17 cellular contexts compared by ENCODE assay signal in genomic region chr15:44566176-44566575, GRCh38.
"Had no signal": no experiment of that assay in that cellular context is flagged by ENCODE, and none has a peak within 500 bp of the region (broad histone marks: within the 10 kb centered on the region; RNA-seq: fewer than 3 reads in every experiment).

No MANE protein-coding gene starts in this region.

- H3K4me3 ChIP-seq: esophagus squamous epithelium, gastroesophageal sphincter, mucosa of descending colon, right atrium auricular region, testis, tibial nerve, upper lobe of right lung had no signal

- H3K27ac ChIP-seq: esophagus squamous epithelium, gastroesophageal sphincter, neutrophil, right atrium auricular region, testis, tibial nerve, upper lobe of right lung had no signal

- FAIRE-seq: small intestine had no signal

- ATAC-seq: gastroesophageal sphincter; mucosa of descending colon; naive thymus-derived CD8-positive, alpha-beta T cell; upper lobe of right lung had no signal

- H3K4me1 ChIP-seq: gastroesophageal sphincter, right atrium auricular region, testis, tibial nerve, upper lobe of right lung had no signal

- DNase-seq: effector memory CD4-positive, alpha-beta T cell; esophagus squamous epithelium; foreskin fibroblast; glutamatergic neuron; islet precursor cell; mammary epithelial cell; mucosa of descending colon; naive thymus-derived CD8-positive, alpha-beta T cell; posterior cingulate gyrus; small intestine; stimulated activated CD4-positive, alpha-beta T cell treated with anti-CD3 and anti-CD28 coated beads, Interleukin-12 subunit alpha, Interleukin-12 subunit beta, amount 100 ng/mL, for 4 hours; testis; upper lobe of right lung had no signal

- H3K27me3 ChIP-seq: esophagus squamous epithelium, gastroesophageal sphincter, neutrophil, right atrium auricular region, testis, tibial nerve, upper lobe of right lung had no signal

- H3K9me3 ChIP-seq: gastroesophageal sphincter, neutrophil, testis, upper lobe of right lung had no signal
